In genomic region chr6:109308018-109308492, GRCh38 we compare ENCODE assay signal across 8 cellular contexts.
DNase-seq lines count a peak whose midpoint lies in the region; ATAC-seq, FAIRE-seq and TF ChIP-seq lines count a peak whose summit lies in the region.

No MANE protein-coding gene starts in this region.

- no peak for FAIRE-seq in GM12892 (lab: Jason Lieb, UNC)

- no peak overlapping the region for H3K4me3 Mint-ChIP-seq in nephron progenitor cell

- H3K27ac Mint-ChIP-seq in nephron progenitor cell, result no peak overlapping the region

- peak; percentile 84 to 93 for ATAC-seq in left cardiac atrium
- no peak for ATAC-seq in HG02884 (IDR thresholded peaks at IDR 0.05; ENCODE audit: unreplicated experiment)

- H3K9me3 Mint-ChIP-seq in nephron progenitor cell, result no peaks in the 10 kb centered on the region

- TF ChIP-seq POLR2A in GM12892 (IDR thresholded peaks at IDR 0.05; ENCODE audit: low read depth, low read length), result no peak

- H3K36me3 Mint-ChIP-seq in nephron progenitor cell (ENCODE audit: low read depth), result no peaks in the 10 kb centered on the region

- TF ChIP-seq CTCF in nephron progenitor cell (IDR thresholded peaks at IDR 0.05), result no peak

- DNase-seq in HCEC 1CT (peak; percentile 78), T1000 (lab: John Stamatoyannopoulos, UW) (peak; percentile 18), left cardiac atrium (peak; percentile 74), GM12892 (ENCODE audit: insufficient read length) (no peak), nephron progenitor cell (no peak), C1 segment of cervical spinal cord (lab: John Stamatoyannopoulos, UW) (no peak)
- DNase-seq in stimulated activated CD8-positive, alpha-beta memory T cell treated with anti-CD3 and anti-CD28 coated beads, Interleukin-12 subunit alpha, Interleukin-12 subunit beta, amount 100 ng/mL, for 24 hours (ENCODE audit: extremely low read depth), result peak; percentile 19

- H3K4me1 Mint-ChIP-seq in nephron progenitor cell, result peaks cover 42% of the 10 kb centered on the region

- peaks cover 3% of the 10 kb centered on the region for H3K27me3 Mint-ChIP-seq in nephron progenitor cell (ENCODE audit: low read depth, poor library complexity)

- intact Hi-C loops in left cardiac atrium (cut with DNase I), result loop anchor here in 1 of 2 donors (5.0 kb wide), 1 partner anchor 74 kb away; the partner anchor contains the start of gene CD164

Comparison
In these comparisons a context has a peak if more than half of its experiments do, and no peak if none do; other contexts are left out.
1. DNase-seq: peak in HCEC 1CT (single experiment), T1000 (single experiment), left cardiac atrium (single experiment) and stimulated activated CD8-positive, alpha-beta memory T cell treated with anti-CD3 and anti-CD28 coated beads, Interleukin-12 subunit alpha, Interleukin-12 subunit beta, amount 100 ng/mL, for 24 hours (single experiment); none in GM12892 (single experiment), nephron progenitor cell (single experiment) and C1 segment of cervical spinal cord (0 of 14).